Comparison of ENCODE assay signal across 7 cellular contexts in genomic region chr19:10643968-10644290, GRCh38. TPM values are rescaled to one million over a fixed set of nuclear protein-coding genes. Genes with fewer than 3 reads are reported as not detected.
A peak's percentile ranks its signal among the peaks of the same experiment; 100 is the strongest.
DNase-seq lines count a peak whose midpoint lies in the region; ATAC-seq lines count a peak whose summit lies in the region.
"Had no signal": no experiment of that assay in that cellular context is flagged by ENCODE, and none has a peak within 500 bp of the region (broad histone marks: within the 10 kb centered on the region; RNA-seq: fewer than 3 reads in every experiment).

No MANE protein-coding gene starts in this region.

- no peak overlapping the region for H3K4me3 Mint-ChIP-seq in activated T-helper 1 cell treated with anti-CD3 and anti-CD28 coated beads, Interleukin-12 subunit alpha, Interleukin-12 subunit beta, Interleukin-2, Interleukin-4 antibody, amounts not matched to agents 30 ng/mL and 10 ng/mL and 1 ng/mL, durations not matched to agents 14 hours and 24 hours and 36 hours

- peak; percentile 26 for DNase-seq in NCI-H1092 treated with DMSO at 0.1 percent for 48 hours (lab: John Stamatoyannopoulos, UW)
- no peak for DNase-seq in NCI-H1092 (lab: John Stamatoyannopoulos, UW)
- no peak for DNase-seq in epithelial cell of prostate (ENCODE audit: low read depth, low spot score)
- peak in 2 of 49 donors; percentile 13 to 37 for DNase-seq in substantia nigra (lab: John Stamatoyannopoulos, UW)
- no peak for DNase-seq in activated T-helper 1 cell treated with anti-CD3 and anti-CD28 coated beads, Interleukin-12 subunit alpha, Interleukin-12 subunit beta, Interleukin-2, Interleukin-4 antibody, amounts not matched to agents 30 ng/mL and 10 ng/mL and 1 ng/mL, durations not matched to agents 14 hours and 24 hours and 36 hours (ENCODE audit: low spot score)
- DNase-seq: T1000 had no signal

- H3K27ac ChIP-seq in epithelial cell of prostate, result peak overlapping the region; percentile 25
- H3K27ac ChIP-seq in substantia nigra (ENCODE audit: low read depth, low read length, poor library complexity, severe bottlenecking), result peak overlapping the region; percentile 56

- H3K9me3 Mint-ChIP-seq in activated T-helper 1 cell treated with anti-CD3 and anti-CD28 coated beads, Interleukin-12 subunit alpha, Interleukin-12 subunit beta, Interleukin-2, Interleukin-4 antibody, amounts not matched to agents 30 ng/mL and 10 ng/mL and 1 ng/mL, durations not matched to agents 14 hours and 24 hours and 36 hours, result no peaks in the 10 kb centered on the region

- H3K4me1 Mint-ChIP-seq in activated T-helper 1 cell treated with anti-CD3 and anti-CD28 coated beads, Interleukin-12 subunit alpha, Interleukin-12 subunit beta, Interleukin-2, Interleukin-4 antibody, amounts not matched to agents 30 ng/mL and 10 ng/mL and 1 ng/mL, durations not matched to agents 14 hours and 24 hours and 36 hours (ENCODE audit: low read depth), result peaks cover 22% of the 10 kb centered on the region

- no peak overlapping the region for H3K27ac Mint-ChIP-seq in activated T-helper 1 cell treated with anti-CD3 and anti-CD28 coated beads, Interleukin-12 subunit alpha, Interleukin-12 subunit beta, Interleukin-2, Interleukin-4 antibody, amounts not matched to agents 30 ng/mL and 10 ng/mL and 1 ng/mL, durations not matched to agents 14 hours and 24 hours and 36 hours

- H3K36me3 Mint-ChIP-seq in activated T-helper 1 cell treated with anti-CD3 and anti-CD28 coated beads, Interleukin-12 subunit alpha, Interleukin-12 subunit beta, Interleukin-2, Interleukin-4 antibody, amounts not matched to agents 30 ng/mL and 10 ng/mL and 1 ng/mL, durations not matched to agents 14 hours and 24 hours and 36 hours (ENCODE audit: low read depth), result peaks cover 25% of the 10 kb centered on the region

- ATAC-seq in HG03196 (IDR thresholded peaks at IDR 0.05; ENCODE audit: unreplicated experiment), result no peak

- intact Hi-C loops in activated T-helper 1 cell treated with anti-CD3 and anti-CD28 coated beads, Interleukin-12 subunit alpha, Interleukin-12 subunit beta, Interleukin-2, Interleukin-4 antibody, amounts not matched to agents 30 ng/mL and 10 ng/mL and 1 ng/mL, durations not matched to agents 14 hours and 24 hours and 36 hours (cut with micrococcal nuclease), result loop anchor here (1.0 kb wide), 1 partner anchor 63 kb away; no protein-coding TSS in a partner anchor

- no peaks in the 10 kb centered on the region for H3K27me3 Mint-ChIP-seq in activated T-helper 1 cell treated with anti-CD3 and anti-CD28 coated beads, Interleukin-12 subunit alpha, Interleukin-12 subunit beta, Interleukin-2, Interleukin-4 antibody, amounts not matched to agents 30 ng/mL and 10 ng/mL and 1 ng/mL, durations not matched to agents 14 hours and 24 hours and 36 hours (ENCODE audit: insufficient read depth)

RNA-seq across cellular contexts. Expression of gene ILF3, which starts 10.2 kb away (rescaled TPM):
- total RNA-seq in activated T-helper 1 cell treated with anti-CD3 and anti-CD28 coated beads, Interleukin-12 subunit alpha, Interleukin-12 subunit beta, Interleukin-2, Interleukin-4 antibody, amounts not matched to agents 30 ng/mL and 10 ng/mL and 1 ng/mL, durations not matched to agents 14 hours and 24 hours and 36 hours, result 536 and 558 TPM in 2 replicates

RNA-seq across cellular contexts. Expression of gene SLC44A2, which starts 18.6 kb away (rescaled TPM):
- total RNA-seq in activated T-helper 1 cell treated with anti-CD3 and anti-CD28 coated beads, Interleukin-12 subunit alpha, Interleukin-12 subunit beta, Interleukin-2, Interleukin-4 antibody, amounts not matched to agents 30 ng/mL and 10 ng/mL and 1 ng/mL, durations not matched to agents 14 hours and 24 hours and 36 hours, result 92.9 and 94.4 TPM in 2 replicates

RNA-seq across cellular contexts. Expression of gene AP1M2, which starts 56.8 kb away (rescaled TPM):
- total RNA-seq in activated T-helper 1 cell treated with anti-CD3 and anti-CD28 coated beads, Interleukin-12 subunit alpha, Interleukin-12 subunit beta, Interleukin-2, Interleukin-4 antibody, amounts not matched to agents 30 ng/mL and 10 ng/mL and 1 ng/mL, durations not matched to agents 14 hours and 24 hours and 36 hours, result not detected in 2 replicates

RNA-seq across cellular contexts. Expression of gene QTRT1, which starts 57.3 kb away (rescaled TPM):
- total RNA-seq in activated T-helper 1 cell treated with anti-CD3 and anti-CD28 coated beads, Interleukin-12 subunit alpha, Interleukin-12 subunit beta, Interleukin-2, Interleukin-4 antibody, amounts not matched to agents 30 ng/mL and 10 ng/mL and 1 ng/mL, durations not matched to agents 14 hours and 24 hours and 36 hours, result 93.7 and 101 TPM in 2 replicates
